In genomic region chr3:122727279-122727678, GRCh38 we compare ENCODE assay signal across 1 cellular context.
TF ChIP-seq lines count a peak whose summit lies in the region.

No MANE protein-coding gene starts in this region.

TF ChIP-seq in SK-N-SH treated with all-trans-retinoic acid at 6 μM for 48 hours, 23 proteins besides CTCF, POLR2A, EP300 and RAD21 (continued from another document):
- no peak for TF ChIP-seq POU6F1 (CRISPR knock-in tag; IDR thresholded peaks at IDR 0.05; ENCODE audit: borderline replicate concordance, low read depth)
